In genomic region chr9:80492221-80492620, GRCh38 we compare ENCODE assay signal across 25 cellular contexts.
A peak's percentile ranks its signal among the peaks of the same experiment; 100 is the strongest.
DNase-seq lines count a peak whose midpoint lies in the region; ATAC-seq, FAIRE-seq and TF ChIP-seq lines count a peak whose summit lies in the region.
"Had no signal": no experiment of that assay in that cellular context is flagged by ENCODE, and none has a peak within 500 bp of the region (broad histone marks: within the 10 kb centered on the region; RNA-seq: fewer than 3 reads in every experiment).

No MANE protein-coding gene starts in this region.

- H3K27ac ChIP-seq in PC-3 (ENCODE audit: low read length), result no peak overlapping the region
- no peak overlapping the region for H3K27ac ChIP-seq in heart right ventricle
- peak overlapping the region in 1 of 4 donors; percentile 44 for H3K27ac ChIP-seq in pancreas
- H3K27ac ChIP-seq: BLaER1, SJSA1, spleen, tibial nerve had no signal

- H3K4me1 Mint-ChIP-seq in HFFc6 (ENCODE audit: low read depth), result no peaks in the 10 kb centered on the region
- H3K4me1 Mint-ChIP-seq: activated B cell treated with CpG ODN at 0.5 μM for 24 hours; activated naive CD8-positive, alpha-beta T cell treated with anti-CD3 and anti-CD28 coated beads, Interleukin-2, amount 10 ng/mL, durations not matched to agents 7 days and 5 days; endodermal cell; naive thymus-derived CD4-positive, alpha-beta T cell had no signal

- TF ChIP-seq CTCF in PC-3 (conservative IDR thresholded peaks at IDR 0.05; ENCODE audit: low read depth, low read length) (no peak), heart right ventricle (IDR thresholded peaks at IDR 0.05) (no peak), pancreas (IDR thresholded peaks at IDR 0.05) (no peak), HFFc6 (IDR thresholded peaks at IDR 0.05) (no peak)

- H3K27ac Mint-ChIP-seq in HFFc6, result no peak overlapping the region
- H3K27ac Mint-ChIP-seq: activated B cell treated with CpG ODN at 0.5 μM for 24 hours; activated naive CD8-positive, alpha-beta T cell treated with anti-CD3 and anti-CD28 coated beads, Interleukin-2, amount 10 ng/mL, durations not matched to agents 7 days and 5 days; activated T-helper 1 cell treated with anti-CD3 and anti-CD28 coated beads, Interleukin-12 subunit alpha, Interleukin-12 subunit beta, Interleukin-2, Interleukin-4 antibody, amounts not matched to agents 30 ng/mL and 10 ng/mL and 1 ng/mL, durations not matched to agents 14 hours and 24 hours and 36 hours; endodermal cell; naive thymus-derived CD4-positive, alpha-beta T cell; progenitor cell of endocrine pancreas had no signal

- no peaks in the 10 kb centered on the region for H3K79me2 ChIP-seq in PC-3 (ENCODE audit: low read length)

- H3K9me3 ChIP-seq in PC-3 (ENCODE audit: low read length), result no peaks in the 10 kb centered on the region
- peaks cover 0 to 16% (median 0%) of the 10 kb centered on the region in 11 donors for H3K9me3 ChIP-seq in heart right ventricle
- no peaks in the 10 kb centered on the region for H3K9me3 ChIP-seq in pancreas
- H3K9me3 ChIP-seq: BLaER1, SJSA1, tibial nerve had no signal

- DNase-seq in DMS53 (lab: John Stamatoyannopoulos, UW) (peak; percentile 5), DMS53 treated with DMSO at 0.1 percent for 48 hours (lab: John Stamatoyannopoulos, UW; ENCODE audit: unreplicated experiment) (no peak), PC-3 (peak; percentile 16), heart right ventricle (peak; percentile 29 to 39), pancreas (peak in 5 of 6 donors; percentile 26 to 54 (median 41)), HFFc6 (no peak)
- DNase-seq: 8988T; activated B cell treated with CpG ODN at 0.5 μM for 24 hours; activated CD8-positive, alpha-beta memory T cell treated with anti-CD3 and anti-CD28 coated beads for 24 hours; activated naive CD8-positive, alpha-beta T cell treated with anti-CD3 and anti-CD28 coated beads, Interleukin-2, amount 10 ng/mL, durations not matched to agents 7 days and 5 days; cerebellar nuclear complex; endodermal cell; naive thymus-derived CD4-positive, alpha-beta T cell; NCI-H446 treated with DMSO at 0.1 percent for 48 hours; spleen; T-helper 2 cell had no signal

- H3K9ac ChIP-seq in PC-3 (ENCODE audit: low read length), result no peak overlapping the region
- H3K9ac ChIP-seq: BLaER1 had no signal

- no peaks in the 10 kb centered on the region for H4K20me1 ChIP-seq in PC-3 (ENCODE audit: low read length)
- H4K20me1 ChIP-seq: BLaER1 had no signal

- WGBS in heart right ventricle, 2 donors, result 31 to 35% methylated on average over 3 of the region's 3 CpGs
- WGBS in pancreas, 2 donors, result 10 to 11% methylated on average over 3 of the region's 3 CpGs

- H3K9me2 ChIP-seq in PC-3 (replicated peaks; ENCODE audit: low read length), result no peaks in the 10 kb centered on the region

- no peak overlapping the region for H3K4me2 ChIP-seq in PC-3 (ENCODE audit: low read length)
- H3K4me2 ChIP-seq: BLaER1 had no signal

- no peaks in the 10 kb centered on the region for H3K4me1 ChIP-seq in PC-3 (ENCODE audit: insufficient read depth, low read length)
- no peaks in the 10 kb centered on the region for H3K4me1 ChIP-seq in heart right ventricle
- no peaks in the 10 kb centered on the region for H3K4me1 ChIP-seq in pancreas
- H3K4me1 ChIP-seq: BLaER1, SJSA1, spleen, tibial nerve had no signal

- CTCF ChIA-PET in PC-3 (lab: Charles Lee), result no interaction called here

- intact Hi-C loops in PC-3 (cut with micrococcal nuclease) (no loop called here), heart right ventricle (cut with DNase I) (no loop called here), pancreas (cut with DNase I) (no loop called here)

- H3K9me3 Mint-ChIP-seq in HFFc6, result peaks cover 26% of the 10 kb centered on the region
- H3K9me3 Mint-ChIP-seq: activated T-helper 1 cell treated with anti-CD3 and anti-CD28 coated beads, Interleukin-12 subunit alpha, Interleukin-12 subunit beta, Interleukin-2, Interleukin-4 antibody, amounts not matched to agents 30 ng/mL and 10 ng/mL and 1 ng/mL, durations not matched to agents 14 hours and 24 hours and 36 hours; endodermal cell had no signal

- BruUV-seq in PC-3 (replicated peaks; lab: Mats Ljungman, UMichigan), result no TSS peak

- ATAC-seq in PC-3 (no peak), heart right ventricle (peak; percentile 35 to 85 (median 69)), pancreas (peak; percentile 73 to 94 (median 84)), GM21447 (IDR thresholded peaks at IDR 0.05; ENCODE audit: unreplicated experiment) (no peak), HG03108 (IDR thresholded peaks at IDR 0.05; ENCODE audit: unreplicated experiment) (no peak)
- ATAC-seq: K562; naive thymus-derived CD4-positive, alpha-beta T cell had no signal

- H3K36me3 ChIP-seq in PC-3 (ENCODE audit: low read depth, low read length), result no peaks in the 10 kb centered on the region
- H3K36me3 ChIP-seq in heart right ventricle, result no peaks in the 10 kb centered on the region
- no peaks in the 10 kb centered on the region for H3K36me3 ChIP-seq in pancreas
- H3K36me3 ChIP-seq: BLaER1, SJSA1, spleen, tibial nerve had no signal

- H3F3A ChIP-seq in PC-3 (ENCODE audit: low read length, unreplicated experiment), result no peaks in the 10 kb centered on the region

- FAIRE-seq in pancreas (lab: Jason Lieb, UNC), result no peak
- FAIRE-seq: H1, K562 had no signal

- no peak overlapping the region for H2AFZ ChIP-seq in PC-3 (ENCODE audit: low read length)

- H3K27me3 Mint-ChIP-seq in HFFc6 (ENCODE audit: insufficient read depth), result no peaks in the 10 kb centered on the region
- H3K27me3 Mint-ChIP-seq: activated B cell treated with CpG ODN at 0.5 μM for 24 hours; activated naive CD8-positive, alpha-beta T cell treated with anti-CD3 and anti-CD28 coated beads, Interleukin-2, amount 10 ng/mL, durations not matched to agents 7 days and 5 days; naive thymus-derived CD4-positive, alpha-beta T cell; progenitor cell of endocrine pancreas had no signal

- H3K27me3 ChIP-seq in PC-3 (ENCODE audit: low read length) (no peaks in the 10 kb centered on the region), heart right ventricle (no peaks in the 10 kb centered on the region), pancreas (no peaks in the 10 kb centered on the region)
- H3K27me3 ChIP-seq: BLaER1, SJSA1, spleen, tibial nerve had no signal

- H3K36me3 Mint-ChIP-seq in HFFc6 (ENCODE audit: low read depth), result no peaks in the 10 kb centered on the region
- H3K36me3 Mint-ChIP-seq: activated naive CD8-positive, alpha-beta T cell treated with anti-CD3 and anti-CD28 coated beads, Interleukin-2, amount 10 ng/mL, durations not matched to agents 7 days and 5 days had no signal

- no peak overlapping the region for H3K4me3 Mint-ChIP-seq in HFFc6
- H3K4me3 Mint-ChIP-seq: activated B cell treated with CpG ODN at 0.5 μM for 24 hours; activated naive CD8-positive, alpha-beta T cell treated with anti-CD3 and anti-CD28 coated beads, Interleukin-2, amount 10 ng/mL, durations not matched to agents 7 days and 5 days; activated T-helper 1 cell treated with anti-CD3 and anti-CD28 coated beads, Interleukin-12 subunit alpha, Interleukin-12 subunit beta, Interleukin-2, Interleukin-4 antibody, amounts not matched to agents 30 ng/mL and 10 ng/mL and 1 ng/mL, durations not matched to agents 14 hours and 24 hours and 36 hours; endodermal cell; naive thymus-derived CD4-positive, alpha-beta T cell had no signal

- H3K4me3 ChIP-seq in PC-3 (ENCODE audit: low read length) (no peak overlapping the region), heart right ventricle (no peak overlapping the region), pancreas (no peak overlapping the region)
- H3K4me3 ChIP-seq: BLaER1, K562, SJSA1, spleen, tibial nerve had no signal

- POLR2A ChIA-PET in PC-3 (lab: Charles Lee; ENCODE audit: unreplicated experiment), result no interaction called here

Comparison
In these comparisons a context has a peak if more than half of its experiments do, and no peak if none do; other contexts are left out.
1. DNase-seq: peak in DMS53 (single experiment), PC-3 (single experiment), heart right ventricle (2 of 2) and pancreas (5 of 6); none in DMS53 treated with DMSO at 0.1 percent for 48 hours (single experiment) and HFFc6 (single experiment).
2. ATAC-seq: peak in heart right ventricle (8 of 8) and pancreas (4 of 4); none in PC-3 (single experiment), GM21447 (single experiment) and HG03108 (single experiment).